Comparison of ENCODE assay signal across 1 cellular context in the genomic region with DNA sequence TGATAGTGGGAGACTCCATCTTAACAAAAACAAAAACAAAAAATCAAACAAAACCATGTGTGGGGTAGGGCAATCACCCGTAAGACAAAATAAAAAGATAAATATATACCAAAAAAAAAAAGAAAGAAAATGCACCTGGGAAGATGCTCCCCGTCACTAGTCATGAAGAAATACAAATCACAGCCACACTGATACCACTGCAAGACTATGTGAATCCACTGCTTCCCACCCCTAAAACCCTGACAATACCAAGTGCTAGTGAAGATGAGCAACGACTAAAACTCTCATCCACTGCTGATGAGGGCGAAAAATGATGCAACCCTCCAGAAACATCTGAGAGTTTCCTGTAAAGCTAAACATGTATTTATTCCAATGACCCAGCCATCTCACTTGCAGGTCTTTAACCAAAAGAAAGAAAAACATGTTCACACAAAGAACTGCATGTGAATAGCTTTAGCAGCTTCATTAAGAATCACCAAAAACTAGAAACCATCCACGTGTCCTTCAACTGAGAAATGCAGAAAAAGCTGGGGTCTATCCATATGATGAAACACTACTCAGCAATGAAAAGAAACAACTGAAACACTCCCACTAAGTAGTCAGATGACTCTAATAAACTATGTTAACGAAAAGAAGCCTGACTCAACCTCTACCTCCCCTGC.
TF ChIP-seq lines count a peak whose summit lies in the region.

No MANE protein-coding gene starts in this region.

TF ChIP-seq in K562, 482 proteins besides CTCF, POLR2A, EP300 and RAD21 (continued from another document and continues in another):
- TF ChIP-seq, protein P1, sequence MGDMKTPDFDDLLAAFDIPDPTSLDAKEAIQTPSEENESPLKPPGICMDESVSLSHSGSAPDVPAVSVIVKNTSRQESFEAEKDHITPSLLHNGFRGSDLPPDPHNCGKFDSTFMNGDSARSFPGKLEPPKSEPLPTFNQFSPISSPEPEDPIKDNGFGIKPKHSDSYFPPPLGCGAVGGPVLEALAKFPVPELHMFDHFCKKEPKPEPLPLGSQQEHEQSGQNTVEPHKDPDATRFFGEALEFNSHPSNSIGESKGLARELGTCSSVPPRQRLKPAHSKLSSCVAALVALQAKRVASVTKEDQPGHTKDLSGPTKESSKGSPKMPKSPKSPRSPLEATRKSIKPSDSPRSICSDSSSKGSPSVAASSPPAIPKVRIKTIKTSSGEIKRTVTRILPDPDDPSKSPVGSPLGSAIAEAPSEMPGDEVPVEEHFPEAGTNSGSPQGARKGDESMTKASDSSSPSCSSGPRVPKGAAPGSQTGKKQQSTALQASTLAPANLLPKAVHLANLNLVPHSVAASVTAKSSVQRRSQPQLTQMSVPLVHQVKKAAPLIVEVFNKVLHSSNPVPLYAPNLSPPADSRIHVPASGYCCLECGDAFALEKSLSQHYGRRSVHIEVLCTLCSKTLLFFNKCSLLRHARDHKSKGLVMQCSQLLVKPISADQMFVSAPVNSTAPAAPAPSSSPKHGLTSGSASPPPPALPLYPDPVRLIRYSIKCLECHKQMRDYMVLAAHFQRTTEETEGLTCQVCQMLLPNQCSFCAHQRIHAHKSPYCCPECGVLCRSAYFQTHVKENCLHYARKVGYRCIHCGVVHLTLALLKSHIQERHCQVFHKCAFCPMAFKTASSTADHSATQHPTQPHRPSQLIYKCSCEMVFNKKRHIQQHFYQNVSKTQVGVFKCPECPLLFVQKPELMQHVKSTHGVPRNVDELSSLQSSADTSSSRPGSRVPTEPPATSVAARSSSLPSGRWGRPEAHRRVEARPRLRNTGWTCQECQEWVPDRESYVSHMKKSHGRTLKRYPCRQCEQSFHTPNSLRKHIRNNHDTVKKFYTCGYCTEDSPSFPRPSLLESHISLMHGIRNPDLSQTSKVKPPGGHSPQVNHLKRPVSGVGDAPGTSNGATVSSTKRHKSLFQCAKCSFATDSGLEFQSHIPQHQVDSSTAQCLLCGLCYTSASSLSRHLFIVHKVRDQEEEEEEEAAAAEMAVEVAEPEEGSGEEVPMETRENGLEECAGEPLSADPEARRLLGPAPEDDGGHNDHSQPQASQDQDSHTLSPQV (IDR thresholded peaks at IDR 0.05): peak; percentile 59; the same call in 1 of the 2 replicates
- TF ChIP-seq E2F3 (CRISPR knock-in tag; IDR thresholded peaks at IDR 0.05) (no peak), CXXC5 (CRISPR knock-in tag; IDR thresholded peaks at IDR 0.05) (peak; percentile 50), DPF2 (IDR thresholded peaks at IDR 0.05) (peak; percentile 30; the same call in 1 of the 2 replicates), DMBX1 (CRISPR knock-in tag; IDR thresholded peaks at IDR 0.05; ENCODE audit: borderline replicate concordance) (peak; percentile 92; the same call in 1 of the 2 replicates), GATA2 (CRISPR knock-in tag; IDR thresholded peaks at IDR 0.05) (no peak), EP400 (IDR thresholded peaks at IDR 0.05) (peak; percentile 76), ZNF766 (CRISPR knock-in tag; conservative IDR thresholded peaks at IDR 0.05) (peak; percentile 86), ZNF134 (CRISPR knock-in tag; conservative IDR thresholded peaks at IDR 0.05) (0 out of 2 replicates have a peak, but pooled peaks have one; percentile 46), FOXK2 (conservative IDR thresholded peaks at IDR 0.05 in 1 of 2, IDR thresholded peaks at IDR 0.05 in 1 of 2; ENCODE audit: low read depth in 2 of 2) (0 out of 4 replicates have a peak, but pooled peaks of 1 of the 2 experiments have one; percentile 32), GABPB1 (CRISPR knock-in tag; IDR thresholded peaks at IDR 0.05) (peak; percentile 33; the same call in 1 of the 2 replicates), ZFP36 (IDR thresholded peaks at IDR 0.05; ENCODE audit: low read depth, low read length, partially characterized antibody) (peak; percentile 27), ZFPM2 (CRISPR knock-in tag; IDR thresholded peaks at IDR 0.05) (no peak), ARNT (IDR thresholded peaks at IDR 0.05) (0 out of 4 replicates have a peak, but pooled peaks of 1 of the 2 experiments have one; percentile 53), ZNF79 (CRISPR knock-in tag; IDR thresholded peaks at IDR 0.05; ENCODE audit: low read depth) (0 out of 2 replicates have a peak, but pooled peaks have one; percentile 5), ELF1 (tag; IDR thresholded peaks at IDR 0.05) (0 out of 2 replicates have a peak, but pooled peaks have one; percentile 26), ZEB2 (IDR thresholded peaks at IDR 0.05) (peak; percentile 65), ZNF239 (CRISPR knock-in tag; IDR thresholded peaks at IDR 0.05) (peak; percentile 52; the same call in 1 of the 2 replicates), NR2C2 (CRISPR knock-in tag; IDR thresholded peaks at IDR 0.05) (no peak), NR2C2 (tag; IDR thresholded peaks at IDR 0.05) (peak; percentile 56), DDX20 (tag; IDR thresholded peaks at IDR 0.05; ENCODE audit: low read depth) (peak; percentile 36; the same call in 1 of the 2 replicates)
- TF ChIP-seq, protein P2, sequence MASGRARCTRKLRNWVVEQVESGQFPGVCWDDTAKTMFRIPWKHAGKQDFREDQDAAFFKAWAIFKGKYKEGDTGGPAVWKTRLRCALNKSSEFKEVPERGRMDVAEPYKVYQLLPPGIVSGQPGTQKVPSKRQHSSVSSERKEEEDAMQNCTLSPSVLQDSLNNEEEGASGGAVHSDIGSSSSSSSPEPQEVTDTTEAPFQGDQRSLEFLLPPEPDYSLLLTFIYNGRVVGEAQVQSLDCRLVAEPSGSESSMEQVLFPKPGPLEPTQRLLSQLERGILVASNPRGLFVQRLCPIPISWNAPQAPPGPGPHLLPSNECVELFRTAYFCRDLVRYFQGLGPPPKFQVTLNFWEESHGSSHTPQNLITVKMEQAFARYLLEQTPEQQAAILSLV (tag; IDR thresholded peaks at IDR 0.05): peak; percentile 89
- TF ChIP-seq, protein P3, sequence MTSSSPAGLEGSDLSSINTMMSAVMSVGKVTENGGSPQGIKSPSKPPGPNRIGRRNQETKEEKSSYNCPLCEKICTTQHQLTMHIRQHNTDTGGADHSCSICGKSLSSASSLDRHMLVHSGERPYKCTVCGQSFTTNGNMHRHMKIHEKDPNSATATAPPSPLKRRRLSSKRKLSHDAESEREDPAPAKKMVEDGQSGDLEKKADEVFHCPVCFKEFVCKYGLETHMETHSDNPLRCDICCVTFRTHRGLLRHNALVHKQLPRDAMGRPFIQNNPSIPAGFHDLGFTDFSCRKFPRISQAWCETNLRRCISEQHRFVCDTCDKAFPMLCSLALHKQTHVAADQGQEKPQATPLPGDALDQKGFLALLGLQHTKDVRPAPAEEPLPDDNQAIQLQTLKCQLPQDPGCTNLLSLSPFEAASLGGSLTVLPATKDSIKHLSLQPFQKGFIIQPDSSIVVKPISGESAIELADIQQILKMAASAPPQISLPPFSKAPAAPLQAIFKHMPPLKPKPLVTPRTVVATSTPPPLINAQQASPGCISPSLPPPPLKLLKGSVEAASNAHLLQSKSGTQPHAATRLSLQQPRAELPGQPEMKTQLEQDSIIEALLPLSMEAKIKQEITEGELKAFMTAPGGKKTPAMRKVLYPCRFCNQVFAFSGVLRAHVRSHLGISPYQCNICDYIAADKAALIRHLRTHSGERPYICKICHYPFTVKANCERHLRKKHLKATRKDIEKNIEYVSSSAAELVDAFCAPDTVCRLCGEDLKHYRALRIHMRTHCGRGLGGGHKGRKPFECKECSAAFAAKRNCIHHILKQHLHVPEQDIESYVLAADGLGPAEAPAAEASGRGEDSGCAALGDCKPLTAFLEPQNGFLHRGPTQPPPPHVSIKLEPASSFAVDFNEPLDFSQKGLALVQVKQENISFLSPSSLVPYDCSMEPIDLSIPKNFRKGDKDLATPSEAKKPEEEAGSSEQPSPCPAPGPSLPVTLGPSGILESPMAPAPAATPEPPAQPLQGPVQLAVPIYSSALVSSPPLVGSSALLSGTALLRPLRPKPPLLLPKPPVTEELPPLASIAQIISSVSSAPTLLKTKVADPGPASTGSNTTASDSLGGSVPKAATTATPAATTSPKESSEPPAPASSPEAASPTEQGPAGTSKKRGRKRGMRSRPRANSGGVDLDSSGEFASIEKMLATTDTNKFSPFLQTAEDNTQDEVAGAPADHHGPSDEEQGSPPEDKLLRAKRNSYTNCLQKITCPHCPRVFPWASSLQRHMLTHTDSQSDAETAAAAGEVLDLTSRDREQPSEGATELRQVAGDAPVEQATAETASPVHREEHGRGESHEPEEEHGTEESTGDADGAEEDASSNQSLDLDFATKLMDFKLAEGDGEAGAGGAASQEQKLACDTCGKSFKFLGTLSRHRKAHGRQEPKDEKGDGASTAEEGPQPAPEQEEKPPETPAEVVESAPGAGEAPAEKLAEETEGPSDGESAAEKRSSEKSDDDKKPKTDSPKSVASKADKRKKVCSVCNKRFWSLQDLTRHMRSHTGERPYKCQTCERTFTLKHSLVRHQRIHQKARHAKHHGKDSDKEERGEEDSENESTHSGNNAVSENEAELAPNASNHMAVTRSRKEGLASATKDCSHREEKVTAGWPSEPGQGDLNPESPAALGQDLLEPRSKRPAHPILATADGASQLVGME (CRISPR knock-in tag; IDR thresholded peaks at IDR 0.05): no peak; the same call in 1 of the 2 replicates
- TF ChIP-seq, protein P4, sequence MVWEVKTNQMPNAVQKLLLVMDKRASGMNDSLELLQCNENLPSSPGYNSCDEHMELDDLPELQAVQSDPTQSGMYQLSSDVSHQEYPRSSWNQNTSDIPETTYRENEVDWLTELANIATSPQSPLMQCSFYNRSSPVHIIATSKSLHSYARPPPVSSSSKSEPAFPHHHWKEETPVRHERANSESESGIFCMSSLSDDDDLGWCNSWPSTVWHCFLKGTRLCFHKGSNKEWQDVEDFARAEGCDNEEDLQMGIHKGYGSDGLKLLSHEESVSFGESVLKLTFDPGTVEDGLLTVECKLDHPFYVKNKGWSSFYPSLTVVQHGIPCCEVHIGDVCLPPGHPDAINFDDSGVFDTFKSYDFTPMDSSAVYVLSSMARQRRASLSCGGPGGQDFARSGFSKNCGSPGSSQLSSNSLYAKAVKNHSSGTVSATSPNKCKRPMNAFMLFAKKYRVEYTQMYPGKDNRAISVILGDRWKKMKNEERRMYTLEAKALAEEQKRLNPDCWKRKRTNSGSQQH (CRISPR knock-in tag; IDR thresholded peaks at IDR 0.05): 0 out of 2 replicates have a peak, but pooled peaks have one; percentile 30
- TF ChIP-seq, protein P5, sequence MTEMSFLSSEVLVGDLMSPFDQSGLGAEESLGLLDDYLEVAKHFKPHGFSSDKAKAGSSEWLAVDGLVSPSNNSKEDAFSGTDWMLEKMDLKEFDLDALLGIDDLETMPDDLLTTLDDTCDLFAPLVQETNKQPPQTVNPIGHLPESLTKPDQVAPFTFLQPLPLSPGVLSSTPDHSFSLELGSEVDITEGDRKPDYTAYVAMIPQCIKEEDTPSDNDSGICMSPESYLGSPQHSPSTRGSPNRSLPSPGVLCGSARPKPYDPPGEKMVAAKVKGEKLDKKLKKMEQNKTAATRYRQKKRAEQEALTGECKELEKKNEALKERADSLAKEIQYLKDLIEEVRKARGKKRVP (CRISPR knock-in tag; IDR thresholded peaks at IDR 0.05): peak; percentile 96
- TF ChIP-seq, protein P6, sequence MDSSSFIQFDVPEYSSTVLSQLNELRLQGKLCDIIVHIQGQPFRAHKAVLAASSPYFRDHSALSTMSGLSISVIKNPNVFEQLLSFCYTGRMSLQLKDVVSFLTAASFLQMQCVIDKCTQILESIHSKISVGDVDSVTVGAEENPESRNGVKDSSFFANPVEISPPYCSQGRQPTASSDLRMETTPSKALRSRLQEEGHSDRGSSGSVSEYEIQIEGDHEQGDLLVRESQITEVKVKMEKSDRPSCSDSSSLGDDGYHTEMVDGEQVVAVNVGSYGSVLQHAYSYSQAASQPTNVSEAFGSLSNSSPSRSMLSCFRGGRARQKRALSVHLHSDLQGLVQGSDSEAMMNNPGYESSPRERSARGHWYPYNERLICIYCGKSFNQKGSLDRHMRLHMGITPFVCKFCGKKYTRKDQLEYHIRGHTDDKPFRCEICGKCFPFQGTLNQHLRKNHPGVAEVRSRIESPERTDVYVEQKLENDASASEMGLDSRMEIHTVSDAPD (CRISPR knock-in tag; IDR thresholded peaks at IDR 0.05): peak; percentile 33; the same call in 1 of the 2 replicates
- TF ChIP-seq, protein P7, sequence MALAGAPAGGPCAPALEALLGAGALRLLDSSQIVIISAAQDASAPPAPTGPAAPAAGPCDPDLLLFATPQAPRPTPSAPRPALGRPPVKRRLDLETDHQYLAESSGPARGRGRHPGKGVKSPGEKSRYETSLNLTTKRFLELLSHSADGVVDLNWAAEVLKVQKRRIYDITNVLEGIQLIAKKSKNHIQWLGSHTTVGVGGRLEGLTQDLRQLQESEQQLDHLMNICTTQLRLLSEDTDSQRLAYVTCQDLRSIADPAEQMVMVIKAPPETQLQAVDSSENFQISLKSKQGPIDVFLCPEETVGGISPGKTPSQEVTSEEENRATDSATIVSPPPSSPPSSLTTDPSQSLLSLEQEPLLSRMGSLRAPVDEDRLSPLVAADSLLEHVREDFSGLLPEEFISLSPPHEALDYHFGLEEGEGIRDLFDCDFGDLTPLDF (CRISPR knock-in tag; IDR thresholded peaks at IDR 0.05): no peak
- TF ChIP-seq, protein P8, sequence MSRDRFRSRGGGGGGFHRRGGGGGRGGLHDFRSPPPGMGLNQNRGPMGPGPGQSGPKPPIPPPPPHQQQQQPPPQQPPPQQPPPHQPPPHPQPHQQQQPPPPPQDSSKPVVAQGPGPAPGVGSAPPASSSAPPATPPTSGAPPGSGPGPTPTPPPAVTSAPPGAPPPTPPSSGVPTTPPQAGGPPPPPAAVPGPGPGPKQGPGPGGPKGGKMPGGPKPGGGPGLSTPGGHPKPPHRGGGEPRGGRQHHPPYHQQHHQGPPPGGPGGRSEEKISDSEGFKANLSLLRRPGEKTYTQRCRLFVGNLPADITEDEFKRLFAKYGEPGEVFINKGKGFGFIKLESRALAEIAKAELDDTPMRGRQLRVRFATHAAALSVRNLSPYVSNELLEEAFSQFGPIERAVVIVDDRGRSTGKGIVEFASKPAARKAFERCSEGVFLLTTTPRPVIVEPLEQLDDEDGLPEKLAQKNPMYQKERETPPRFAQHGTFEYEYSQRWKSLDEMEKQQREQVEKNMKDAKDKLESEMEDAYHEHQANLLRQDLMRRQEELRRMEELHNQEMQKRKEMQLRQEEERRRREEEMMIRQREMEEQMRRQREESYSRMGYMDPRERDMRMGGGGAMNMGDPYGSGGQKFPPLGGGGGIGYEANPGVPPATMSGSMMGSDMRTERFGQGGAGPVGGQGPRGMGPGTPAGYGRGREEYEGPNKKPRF (IDR thresholded peaks at IDR 0.05; ENCODE audit: low read depth, low read length): no peak
- TF ChIP-seq, protein P9, sequence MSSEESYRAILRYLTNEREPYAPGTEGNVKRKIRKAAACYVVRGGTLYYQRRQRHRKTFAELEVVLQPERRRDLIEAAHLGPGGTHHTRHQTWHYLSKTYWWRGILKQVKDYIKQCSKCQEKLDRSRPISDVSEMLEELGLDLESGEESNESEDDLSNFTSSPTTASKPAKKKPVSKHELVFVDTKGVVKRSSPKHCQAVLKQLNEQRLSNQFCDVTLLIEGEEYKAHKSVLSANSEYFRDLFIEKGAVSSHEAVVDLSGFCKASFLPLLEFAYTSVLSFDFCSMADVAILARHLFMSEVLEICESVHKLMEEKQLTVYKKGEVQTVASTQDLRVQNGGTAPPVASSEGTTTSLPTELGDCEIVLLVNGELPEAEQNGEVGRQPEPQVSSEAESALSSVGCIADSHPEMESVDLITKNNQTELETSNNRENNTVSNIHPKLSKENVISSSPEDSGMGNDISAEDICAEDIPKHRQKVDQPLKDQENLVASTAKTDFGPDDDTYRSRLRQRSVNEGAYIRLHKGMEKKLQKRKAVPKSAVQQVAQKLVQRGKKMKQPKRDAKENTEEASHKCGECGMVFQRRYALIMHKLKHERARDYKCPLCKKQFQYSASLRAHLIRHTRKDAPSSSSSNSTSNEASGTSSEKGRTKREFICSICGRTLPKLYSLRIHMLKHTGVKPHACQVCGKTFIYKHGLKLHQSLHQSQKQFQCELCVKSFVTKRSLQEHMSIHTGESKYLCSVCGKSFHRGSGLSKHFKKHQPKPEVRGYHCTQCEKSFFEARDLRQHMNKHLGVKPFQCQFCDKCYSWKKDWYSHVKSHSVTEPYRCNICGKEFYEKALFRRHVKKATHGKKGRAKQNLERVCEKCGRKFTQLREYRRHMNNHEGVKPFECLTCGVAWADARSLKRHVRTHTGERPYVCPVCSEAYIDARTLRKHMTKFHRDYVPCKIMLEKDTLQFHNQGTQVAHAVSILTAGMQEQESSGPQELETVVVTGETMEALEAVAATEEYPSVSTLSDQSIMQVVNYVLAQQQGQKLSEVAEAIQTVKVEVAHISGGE (CRISPR knock-in tag; IDR thresholded peaks at IDR 0.05): no peak
